Comparison of ENCODE assay signal across 1 cellular context in genomic region chr14:20632831-20633771, GRCh38.
TF ChIP-seq lines count a peak whose summit lies in the region.

No MANE protein-coding gene starts in this region.

TF ChIP-seq in HepG2, 621 proteins besides CTCF, POLR2A, EP300 and RAD21 (continued from another document and continues in another):
- no peak for TF ChIP-seq ZNF597 (CRISPR knock-in tag; IDR thresholded peaks at IDR 0.05)
- peak; percentile 88 for TF ChIP-seq IRF2 (CRISPR knock-in tag; IDR thresholded peaks at IDR 0.05)
- peak; percentile 42; the same call in 1 of the 2 replicates for TF ChIP-seq ZBTB33 (CRISPR knock-in tag; IDR thresholded peaks at IDR 0.05)
- TF ChIP-seq ZNF720 (CRISPR knock-in tag; IDR thresholded peaks at IDR 0.05): 0 out of 2 replicates have a peak, but pooled peaks have one; percentile 39
- TF ChIP-seq MTF1 (CRISPR knock-in tag; IDR thresholded peaks at IDR 0.05): no peak
- peak; percentile 77; the same call in 1 of the 2 replicates for TF ChIP-seq ARID2 (CRISPR knock-in tag; IDR thresholded peaks at IDR 0.05; ENCODE audit: borderline replicate concordance)
- no peak for TF ChIP-seq RNF219 (CRISPR knock-in tag; IDR thresholded peaks at IDR 0.05)
- 0 out of 2 replicates have a peak, but pooled peaks have one; percentile 45 for TF ChIP-seq RERE (CRISPR knock-in tag; IDR thresholded peaks at IDR 0.05; ENCODE audit: low read depth)
- TF ChIP-seq THAP8 (CRISPR knock-in tag; IDR thresholded peaks at IDR 0.05; ENCODE audit: borderline replicate concordance): no peak
- TF ChIP-seq HOMEZ (CRISPR knock-in tag; IDR thresholded peaks at IDR 0.05; ENCODE audit: low read depth): 0 out of 2 replicates have a peak, but pooled peaks have one; percentile 29
- TF ChIP-seq HNRNPH1 (optimal IDR thresholded peaks at IDR 0.05; ENCODE audit: low read depth, low read length): no peak
- no peak for TF ChIP-seq MYNN (CRISPR knock-in tag; IDR thresholded peaks at IDR 0.05; ENCODE audit: low read depth)
- no peak for TF ChIP-seq ZNF772 (CRISPR knock-in tag; IDR thresholded peaks at IDR 0.05)
- peak; percentile 58; the same call in 1 of the 2 replicates for TF ChIP-seq NR2F2 (IDR thresholded peaks at IDR 0.05; ENCODE audit: borderline replicate concordance, low read depth)
- no peak for TF ChIP-seq ZNF460 (CRISPR knock-in tag; IDR thresholded peaks at IDR 0.05; ENCODE audit: borderline replicate concordance)
- TF ChIP-seq RFXAP (CRISPR knock-in tag; IDR thresholded peaks at IDR 0.05; ENCODE audit: borderline replicate concordance): peak; percentile 52; the same call in 1 of the 2 replicates
- peak; percentile 94; the same call in 1 of the 2 replicates for TF ChIP-seq ZMYM2 (CRISPR knock-in tag; IDR thresholded peaks at IDR 0.05)
- 0 out of 2 replicates have a peak, but pooled peaks have one; percentile 23 for TF ChIP-seq DR1 (CRISPR knock-in tag; IDR thresholded peaks at IDR 0.05)
- peak; percentile 21; the same call in 1 of the 2 replicates for TF ChIP-seq ZNF20 (CRISPR knock-in tag; IDR thresholded peaks at IDR 0.05)
- no peak for TF ChIP-seq ATF7-NPFF (CRISPR knock-in tag; IDR thresholded peaks at IDR 0.05; ENCODE audit: low read depth)
- TF ChIP-seq ARNT2 (CRISPR knock-in tag; IDR thresholded peaks at IDR 0.05; ENCODE audit: low read depth): 0 out of 2 replicates have a peak, but pooled peaks have one; percentile 66
- peak; percentile 87 for TF ChIP-seq REPIN1 (CRISPR knock-in tag; IDR thresholded peaks at IDR 0.05; ENCODE audit: borderline replicate concordance, low read depth)
- TF ChIP-seq TMF1 (CRISPR knock-in tag; IDR thresholded peaks at IDR 0.05; ENCODE audit: low read depth): 0 out of 2 replicates have a peak, but pooled peaks have one; percentile 56
- no peak for TF ChIP-seq MNT (IDR thresholded peaks at IDR 0.05)
- TF ChIP-seq ZNF678 (CRISPR knock-in tag; IDR thresholded peaks at IDR 0.05): no peak
- peak; percentile 56 for TF ChIP-seq MEF2D (CRISPR knock-in tag; IDR thresholded peaks at IDR 0.05)
- TF ChIP-seq XRCC5 (optimal IDR thresholded peaks at IDR 0.05; ENCODE audit: low read length): peak; percentile 11
- no peak for TF ChIP-seq CREB1 (IDR thresholded peaks at IDR 0.05)
- peak; percentile 65 for TF ChIP-seq CREB1 (CRISPR knock-in tag; IDR thresholded peaks at IDR 0.05)
- peak in 1 of 2 experiments; percentile 37; a peak in 1 of 4 replicates for TF ChIP-seq NR2F1 (CRISPR knock-in tag; IDR thresholded peaks at IDR 0.05)
- 0 out of 2 replicates have a peak, but pooled peaks have one; percentile 21 for TF ChIP-seq ZNF547 (CRISPR knock-in tag; IDR thresholded peaks at IDR 0.05)
- TF ChIP-seq ERF (CRISPR knock-in tag; IDR thresholded peaks at IDR 0.05): peak; percentile 63; the same call in 1 of the 2 replicates
- TF ChIP-seq ZNF275 (CRISPR knock-in tag; IDR thresholded peaks at IDR 0.05; ENCODE audit: borderline replicate concordance): no peak
- TF ChIP-seq IRX3 (CRISPR knock-in tag; IDR thresholded peaks at IDR 0.05; ENCODE audit: borderline replicate concordance, low read depth): no peak
- peak; percentile 59; the same call in 1 of the 2 replicates for TF ChIP-seq AHDC1 (CRISPR knock-in tag; IDR thresholded peaks at IDR 0.05; ENCODE audit: borderline replicate concordance)
- peak; percentile 35; the same call in 1 of the 2 replicates for TF ChIP-seq ETV5 (CRISPR knock-in tag; IDR thresholded peaks at IDR 0.05; ENCODE audit: borderline replicate concordance)
